21 cellular contexts compared by ENCODE assay signal in the genomic region with DNA sequence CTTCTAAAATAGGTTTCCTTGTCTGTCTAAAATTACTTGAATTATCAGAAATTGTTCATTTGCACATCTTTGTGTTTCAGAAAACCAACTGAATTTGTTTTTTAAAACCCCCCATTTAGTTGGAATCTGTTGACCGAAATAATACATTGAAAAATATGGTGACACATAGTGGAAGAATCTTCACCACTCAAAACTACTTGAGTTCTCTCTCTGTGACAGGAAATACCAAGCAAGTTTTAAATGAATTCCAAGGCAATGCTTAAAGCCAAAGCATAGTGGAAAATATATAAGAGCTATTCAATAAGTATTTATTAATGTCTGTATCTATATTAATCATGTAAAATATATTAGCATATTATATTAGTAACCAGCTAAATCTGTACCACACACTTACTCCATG.
DNase-seq lines count a peak whose midpoint lies in the region.
"Had no signal": no experiment of that assay in that cellular context is flagged by ENCODE, and none has a peak within 500 bp of the region (broad histone marks: within the 10 kb centered on the region; RNA-seq: fewer than 3 reads in every experiment).

No MANE protein-coding gene starts in this region.

- peaks cover 47% of the 10 kb centered on the region for H3K4me1 ChIP-seq in skeletal muscle satellite cell (ENCODE audit: control insufficient read depth, insufficient read depth, low read length)

- H3K27me3 Mint-ChIP-seq in immature natural killer cell (ENCODE audit: low read depth in 3 of 3): no peaks in the 10 kb centered on the region
- H3K27me3 Mint-ChIP-seq: activated CD4-positive, alpha-beta T cell treated with anti-CD3 and anti-CD28 coated beads for 36 hours; T-helper 17 cell had no signal

- DNase-seq in HCEC 1CT (peak; percentile 86), amniotic stem cell (lab: John Stamatoyannopoulos, UW) (peak; percentile 22), fibroblast of the conjunctiva (ENCODE audit: low read depth) (peak; percentile 30), NCI-H187 treated with DMSO at 0.1 percent for 48 hours (lab: John Stamatoyannopoulos, UW) (no peak), NCI-H2081 treated with DMSO at 0.1 percent for 48 hours (lab: John Stamatoyannopoulos, UW) (no peak), mesenteric fat pad (ENCODE audit: low spot score) (no peak), immature natural killer cell (no peak)
- DNase-seq: activated CD4-positive, alpha-beta T cell treated with anti-CD3 and anti-CD28 coated beads for 36 hours; activated T-cell treated with anti-CD3 and anti-CD28 coated beads, Interleukin-2, amount 50 U/mL, for 72 hours; anterior cingulate cortex; GF-D8; glutamatergic neuron; KG1; left colon; NCI-H524; nephron progenitor cell; sigmoid colon; stimulated activated naive CD4-positive, alpha-beta T cell treated with Interleukin-2 at 50 U/mL for 16 hours; T-helper 17 cell had no signal

- peak overlapping the region; percentile 53 for H3K4me2 ChIP-seq in skeletal muscle satellite cell (ENCODE audit: low read length)
- H3K4me2 ChIP-seq: GM23338 had no signal

- H3K9me3 Mint-ChIP-seq in immature natural killer cell: peaks cover 0 to 22% (median 8%) of the 10 kb centered on the region in 6 donors
- H3K9me3 Mint-ChIP-seq: GM23338, nephron progenitor cell had no signal

- H3K36me3 Mint-ChIP-seq in immature natural killer cell: no peaks in the 10 kb centered on the region

- H3K9ac ChIP-seq in skeletal muscle satellite cell (ENCODE audit: low read depth, low read length): peak overlapping the region; percentile 72

- no peak overlapping the region for H3K27ac Mint-ChIP-seq in immature natural killer cell
- H3K27ac Mint-ChIP-seq: activated CD4-positive, alpha-beta T cell treated with anti-CD3 and anti-CD28 coated beads for 36 hours; activated T-cell treated with anti-CD3 and anti-CD28 coated beads, Interleukin-2, amount 50 U/mL, for 72 hours; GM23338; nephron progenitor cell; T-helper 17 cell had no signal

- H3K4me3 ChIP-seq in skeletal muscle satellite cell (ENCODE audit: low read length): peak overlapping the region; percentile 7
- H3K4me3 ChIP-seq: GM23338, sigmoid colon had no signal

- H3K9me3 ChIP-seq in skeletal muscle satellite cell (replicated peaks; ENCODE audit: low read length): no peaks in the 10 kb centered on the region
- H3K9me3 ChIP-seq: sigmoid colon had no signal

- no peaks in the 10 kb centered on the region for H3K27me3 ChIP-seq in skeletal muscle satellite cell (ENCODE audit: control insufficient read depth, insufficient read depth, low read length)
- H3K27me3 ChIP-seq: sigmoid colon had no signal

- H3K4me1 Mint-ChIP-seq in immature natural killer cell: no peaks in the 10 kb centered on the region
- H3K4me1 Mint-ChIP-seq: activated CD4-positive, alpha-beta T cell treated with anti-CD3 and anti-CD28 coated beads for 36 hours; GM23338; T-helper 17 cell had no signal

- no peaks in the 10 kb centered on the region for H3K36me3 ChIP-seq in skeletal muscle satellite cell (ENCODE audit: insufficient read depth, low read length)
- H3K36me3 ChIP-seq: sigmoid colon had no signal

- no peak overlapping the region for H3K4me3 Mint-ChIP-seq in immature natural killer cell
- H3K4me3 Mint-ChIP-seq: activated CD4-positive, alpha-beta T cell treated with anti-CD3 and anti-CD28 coated beads for 36 hours; activated T-cell treated with anti-CD3 and anti-CD28 coated beads, Interleukin-2, amount 50 U/mL, for 72 hours; GM23338; nephron progenitor cell; T-helper 17 cell had no signal

Comparison
In these comparisons a context has a peak if more than half of its experiments do, and no peak if none do; other contexts are left out.
1. DNase-seq: peak in HCEC 1CT (single experiment), amniotic stem cell (single experiment) and fibroblast of the conjunctiva (single experiment); none in NCI-H187 treated with DMSO at 0.1 percent for 48 hours (single experiment), NCI-H2081 treated with DMSO at 0.1 percent for 48 hours (single experiment), mesenteric fat pad (single experiment) and immature natural killer cell (0 of 3).